Comparison of ENCODE assay signal across 16 cellular contexts in the genomic region with DNA sequence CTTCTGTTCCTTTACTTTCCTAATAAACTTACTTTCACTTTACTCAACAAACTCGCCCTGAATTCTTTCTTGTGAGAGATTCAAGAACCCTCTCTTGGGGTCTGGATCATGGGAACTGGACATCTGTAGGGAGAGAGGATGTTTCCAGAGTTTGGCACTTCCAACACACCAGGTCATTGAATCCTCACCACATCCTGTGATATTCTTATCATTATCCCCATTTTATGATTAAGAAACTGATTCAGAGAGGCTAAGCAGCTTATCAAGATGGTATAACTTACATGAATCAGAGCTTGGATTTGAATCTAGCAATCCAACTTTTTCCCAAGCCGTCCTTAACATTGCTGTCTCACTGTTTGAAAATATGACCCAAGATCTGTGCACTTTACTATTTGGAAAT. TPM values are rescaled to one million over a fixed set of nuclear protein-coding genes. Genes with fewer than 3 reads are reported as not detected.
DNase-seq lines count a peak whose midpoint lies in the region; ATAC-seq, FAIRE-seq and TF ChIP-seq lines count a peak whose summit lies in the region.
"Had no signal": no experiment of that assay in that cellular context is flagged by ENCODE, and none has a peak within 500 bp of the region (broad histone marks: within the 10 kb centered on the region; RNA-seq: fewer than 3 reads in every experiment).

No MANE protein-coding gene starts in this region.

- no peaks in the 10 kb centered on the region for H4K20me1 ChIP-seq in HCT116 (ENCODE audit: insufficient read depth)
- H4K20me1 ChIP-seq in OCI-LY7 (ENCODE audit: insufficient read depth, low read length): no peaks in the 10 kb centered on the region
- H4K20me1 ChIP-seq in GM12878 (ENCODE audit: control insufficient read depth, insufficient read depth): no peaks in the 10 kb centered on the region
- no peaks in the 10 kb centered on the region for H4K20me1 ChIP-seq in osteoblast (ENCODE audit: insufficient read depth, low read length)

- 39% methylated on average over 2 of the region's 2 CpGs for WGBS in GM12878 (ENCODE audit: insufficient coverage, insufficient replicate concordance, low lambda C conversion rate, missing lambda C conversion rate)

- TF ChIP-seq POLR2A in HCT116 (IDR thresholded peaks at IDR 0.05; ENCODE audit: borderline replicate concordance, extremely low read depth, insufficient read depth, insufficient read length) (no peak), GM12878 (IDR thresholded peaks at IDR 0.05; ENCODE audit: low read depth, low read length) (no peak)

- POLR2A ChIA-PET in HCT116 (lab: Charles Lee) (interaction anchor here (0.7 kb wide), 1 partner anchor 266 kb away, joined by 3 read pairs; the partner anchor contains the start of genes AK9 and FIG4), OCI-LY7 (lab: Charles Lee) (interaction anchor here (0.6 to 1.1 kb wide), 4 partner anchors 29 to 114 kb away, joined by 3 to 5 read pairs (median 3); no protein-coding TSS in a partner anchor), GM12878 (lab: Charles Lee) (no interaction called here)
- POLR2A ChIA-PET in naive thymus-derived CD8-positive, alpha-beta T cell (lab: Charles Lee): no interaction called here

- H3K4me3 ChIP-seq in HCT116 (replicated peaks in 1 of 2; ENCODE audit: low read depth in 1 of 2, low read length in 2 of 2) (no peak overlapping the region), OCI-LY7 (ENCODE audit: low read depth, low read length, poor library complexity, severe bottlenecking) (peak overlapping the region; percentile 24), GM12878 (no peak overlapping the region), osteoblast (ENCODE audit: insufficient read depth, low read length) (peak overlapping the region; percentile 43)
- H3K4me3 ChIP-seq: SJCRH30 had no signal

- no peak overlapping the region for H2AFZ ChIP-seq in HCT116 (ENCODE audit: low read depth, low read length, poor library complexity, severe bottlenecking)
- H2AFZ ChIP-seq in OCI-LY7 (ENCODE audit: low read length): peak overlapping the region; percentile 98
- H2AFZ ChIP-seq in GM12878 (ENCODE audit: control insufficient read depth, low read depth, low read length): peak overlapping the region; percentile 4; the same call in 1 of the 2 replicates
- H2AFZ ChIP-seq in osteoblast (ENCODE audit: low read length): peak overlapping the region; percentile 59

- H3K9me3 ChIP-seq in HCT116 (ENCODE audit: control insufficient read depth in 1 of 2, insufficient read depth in 1 of 2, low read depth in 1 of 2, low read length in 2 of 2) (no peaks in the 10 kb centered on the region), OCI-LY7 (ENCODE audit: low read length) (no peaks in the 10 kb centered on the region), GM12878 (replicated peaks; ENCODE audit: control insufficient read depth, insufficient read depth, low read length) (no peaks in the 10 kb centered on the region), osteoblast (ENCODE audit: low read depth, low read length) (no peaks in the 10 kb centered on the region)
- H3K9me3 ChIP-seq: SJCRH30 had no signal

- TF ChIP-seq EP300 in GM12878 (IDR thresholded peaks at IDR 0.05; ENCODE audit: borderline replicate concordance in 1 of 2, control insufficient read depth in 1 of 2, low read depth in 2 of 2, low read length in 2 of 2): no peak

- H3K36me3 ChIP-seq in HCT116 (ENCODE audit: control insufficient read depth in 1 of 2, insufficient read depth in 2 of 2, low read length in 2 of 2): no peaks in the 10 kb centered on the region
- H3K36me3 ChIP-seq in OCI-LY7 (ENCODE audit: insufficient read depth, low read length): no peaks in the 10 kb centered on the region
- no peaks in the 10 kb centered on the region for H3K36me3 ChIP-seq in GM12878 (ENCODE audit: control insufficient read depth in 2 of 2, insufficient read depth in 2 of 2, low read length in 1 of 2)
- no peaks in the 10 kb centered on the region for H3K36me3 ChIP-seq in osteoblast (ENCODE audit: insufficient read depth, low read length)
- H3K36me3 ChIP-seq: SJCRH30 had no signal

- intact Hi-C loops in HCT116 (cut with micrococcal nuclease) (no loop called here), OCI-LY7 (cut with micrococcal nuclease; ENCODE audit: unreplicated experiment) (no loop called here), GM12878 (cut with micrococcal nuclease; ENCODE audit: unreplicated experiment) (no loop called here)

- CTCF ChIA-PET in HCT116 (lab: Charles Lee) (no interaction called here), OCI-LY7 (lab: Charles Lee; ENCODE audit: unreplicated experiment) (no interaction called here), GM12878 (lab: Yijun Ruan, JAX) (interaction anchor here (0.6 kb wide), 1 partner anchor 225 kb away, joined by 3 read pairs; no protein-coding TSS in a partner anchor)

- in situ Hi-C loops in GM12878 (cut with MboI): no loop called here

- ATAC-seq in HCT116 (no peak), GM12878 (no peak), GM18519 (IDR thresholded peaks at IDR 0.05; ENCODE audit: low FRiP score, unreplicated experiment) (no peak), GM21723 (IDR thresholded peaks at IDR 0.05; ENCODE audit: unreplicated experiment) (no peak)
- no peak for ATAC-seq in naive thymus-derived CD8-positive, alpha-beta T cell

- H3K9ac ChIP-seq in HCT116 (ENCODE audit: low read length) (no peak overlapping the region), GM12878 (ENCODE audit: control insufficient read depth, insufficient read depth, low read length) (no peak overlapping the region)

- no peak overlapping the region for H3K27ac Mint-ChIP-seq in naive thymus-derived CD8-positive, alpha-beta T cell

- H3K27me3 ChIP-seq in HCT116 (ENCODE audit: insufficient read depth, low read length): no peaks in the 10 kb centered on the region
- H3K27me3 ChIP-seq in GM12878 (replicated peaks in 1 of 2; ENCODE audit: control insufficient read depth in 2 of 2, insufficient read depth in 2 of 2, low read length in 1 of 2): no peaks in the 10 kb centered on the region; a peak in 1 of 4 replicates
- H3K27me3 ChIP-seq in osteoblast (ENCODE audit: insufficient read depth, low read length): no peaks in the 10 kb centered on the region
- H3K27me3 ChIP-seq: SJCRH30 had no signal

- no peaks in the 10 kb centered on the region for H3K79me2 ChIP-seq in HCT116 (ENCODE audit: insufficient read depth, low read length)
- no peaks in the 10 kb centered on the region for H3K79me2 ChIP-seq in OCI-LY7 (ENCODE audit: insufficient read depth, low read depth, low read length)
- H3K79me2 ChIP-seq in GM12878 (ENCODE audit: control insufficient read depth, insufficient read depth, low read length): no peaks in the 10 kb centered on the region
- no peaks in the 10 kb centered on the region for H3K79me2 ChIP-seq in osteoblast (ENCODE audit: insufficient read depth, low read length)

- peaks cover 0 to 2% (median 0%) of the 10 kb centered on the region in 5 donors for H3K27me3 Mint-ChIP-seq in naive thymus-derived CD8-positive, alpha-beta T cell

- H3K9me3 Mint-ChIP-seq in naive thymus-derived CD8-positive, alpha-beta T cell: no peaks in the 10 kb centered on the region

- no peak for FAIRE-seq in GM12878 (lab: Jason Lieb, UNC)
- FAIRE-seq: H1 had no signal

- RAD21 ChIA-PET in HCT116 (lab: Charles Lee; ENCODE audit: low non-redundant PET in 1 of 2, low total read pairs in 2 of 2, uncharacterized antibody in 2 of 2, unreplicated experiment in 2 of 2) (no interaction called here), GM12878 (lab: Charles Lee; ENCODE audit: unreplicated experiment) (no interaction called here)

- H3K4me1 ChIP-seq in HCT116 (ENCODE audit: control insufficient read depth in 1 of 2, insufficient read depth in 2 of 2, low read length in 2 of 2) (peaks cover 0 to 11% of the 10 kb centered on the region in 2 experiments; a peak in 2 of 4 replicates), OCI-LY7 (ENCODE audit: insufficient read depth, low read length, poor library complexity, severe bottlenecking) (peaks cover 19% of the 10 kb centered on the region), GM12878 (ENCODE audit: control insufficient read depth, insufficient read depth, low read length) (no peaks in the 10 kb centered on the region), osteoblast (ENCODE audit: insufficient read depth, low read length) (peaks cover 5% of the 10 kb centered on the region)
- H3K4me1 ChIP-seq: SJCRH30 had no signal

- peak overlapping the region; percentile 33; the same call in 1 of the 2 replicates for H3K4me2 ChIP-seq in HCT116 (ENCODE audit: low read length)
- H3K4me2 ChIP-seq in OCI-LY7 (ENCODE audit: low read length): peak overlapping the region; percentile 55
- no peak overlapping the region for H3K4me2 ChIP-seq in GM12878 (ENCODE audit: control insufficient read depth, insufficient read depth)
- H3K4me2 ChIP-seq in osteoblast (ENCODE audit: insufficient read depth, low read length): peak overlapping the region; percentile 69

- peaks cover 0 to 4% (median 0%) of the 10 kb centered on the region in 4 donors for H3K4me1 Mint-ChIP-seq in naive thymus-derived CD8-positive, alpha-beta T cell

- H3K4me3 Mint-ChIP-seq in naive thymus-derived CD8-positive, alpha-beta T cell: no peak overlapping the region

- no peak overlapping the region for H3K27ac ChIP-seq in HCT116 (ENCODE audit: low read depth, low read length)
- no peak overlapping the region for H3K27ac ChIP-seq in OCI-LY7 (ENCODE audit: low read depth, low read length, poor library complexity, severe bottlenecking)
- H3K27ac ChIP-seq in GM12878 (ENCODE audit: control insufficient read depth, insufficient read depth): no peak overlapping the region
- no peak overlapping the region for H3K27ac ChIP-seq in osteoblast (ENCODE audit: low read depth, low read length)
- H3K27ac ChIP-seq: SJCRH30 had no signal

- TF ChIP-seq RAD21 in HCT116 (IDR thresholded peaks at IDR 0.05; ENCODE audit: low read depth): no peak
- TF ChIP-seq RAD21 in GM12878 (IDR thresholded peaks at IDR 0.05; ENCODE audit: insufficient read depth, low read depth, low read length): no peak

- no peaks in the 10 kb centered on the region for H3K36me3 Mint-ChIP-seq in naive thymus-derived CD8-positive, alpha-beta T cell

- DNase-seq in HCT116 (ENCODE audit: low read depth, low spot score): no peak
- no peak for DNase-seq in OCI-LY7 (ENCODE audit: low spot score)
- no peak for DNase-seq in GM12878 (ENCODE audit: low read depth, low spot score)
- no peak for DNase-seq in osteoblast (ENCODE audit: insufficient read length, low spot score, missing footprints)
- DNase-seq in naive thymus-derived CD8-positive, alpha-beta T cell: no peak
- DNase-seq in retina: no peak
- DNase-seq: NCI-H1092, NCI-H187, NCI-H446, NCI-H748 treated with DMSO at 0.1 percent for 48 hours, RPMI8226, SJCRH30, SW 1271 had no signal

- BruUV-seq in HCT116 (replicated peaks; lab: Mats Ljungman, UMichigan) (no TSS peak), OCI-LY7 (replicated peaks; lab: Mats Ljungman, UMichigan) (no TSS peak), GM12878 (replicated peaks; lab: Mats Ljungman, UMichigan) (no TSS peak)

- H3K9me2 ChIP-seq in HCT116 (ENCODE audit: insufficient read depth) (no peaks in the 10 kb centered on the region), OCI-LY7 (ENCODE audit: insufficient read depth, low read length) (no peaks in the 10 kb centered on the region)

- SMC1A ChIA-PET in GM12878 (lab: Charles Lee; ENCODE audit: uncharacterized antibody, unreplicated experiment): no interaction called here

- TF ChIP-seq CTCF in HCT116 (IDR thresholded peaks at IDR 0.05 in 2 of 3, conservative IDR thresholded peaks at IDR 0.05 in 1 of 3; ENCODE audit: borderline replicate concordance in 1 of 3, insufficient read depth in 1 of 3, low read depth in 2 of 3, low read length in 2 of 3): no peak
- TF ChIP-seq CTCF in OCI-LY7 (conservative IDR thresholded peaks at IDR 0.05; ENCODE audit: low read length): no peak
- TF ChIP-seq CTCF in GM12878 (IDR thresholded peaks at IDR 0.05 in 2 of 3, conservative IDR thresholded peaks at IDR 0.05 in 1 of 3; ENCODE audit: control insufficient read depth in 2 of 3, extremely low read depth in 1 of 3, insufficient read depth in 1 of 3, low read depth in 3 of 3, low read length in 3 of 3): no peak
- TF ChIP-seq CTCF in osteoblast (IDR thresholded peaks at IDR 0.05; ENCODE audit: extremely low read depth, low read depth, low read length): no peak

RNA-seq across cellular contexts. Expression of gene PPIL6, which starts 15.5 kb away (rescaled TPM):
- total RNA-seq in HCT116 (2021; ENCODE audit: unreplicated experiment) (3.3 TPM), OCI-LY7 (2022) (1.3 and 1.7 TPM in 2 replicates), GM12878 (2014; rRNA removed) (0.11 TPM in 1 of 2 replicates, not detected in the other), GM12878 (2014; rRNA removed; fragmentation: Illumina TruSeq; extraction: Trizol) (not detected in 2 replicates), GM12878 (2021) (0.37 TPM in 1 of 2 replicates, not detected in the other), osteoblast (5.3 and 5.8 TPM in 2 replicates)
- 1.5 and 1.8 TPM in 2 replicates for polyA plus RNA-seq in HCT116 (2012)
- total RNA-seq in OCI-LY7 (2014; rRNA removed; shearing (Covaris generic)): 0.15 and 1.6 TPM in 2 replicates
- total RNA-seq in GM12878 (2013; cell fraction: nucleolus; rRNA removed): 0.15 and 0.91 TPM in 2 replicates
- not detected for polyA plus RNA-seq in GM12878 (2011; ENCODE audit: low read depth)
- polyA plus RNA-seq in GM12878 (2011; rRNA removed) (not detected in 2 replicates), GM12878 (2014; fragmentation: Illumina TruSeq; extraction: Trizol) (0.01 TPM in 1 of 2 replicates, not detected in the other), GM12878 (2014; fragmentation: Nextera tagmentation; extraction: Ambion mirVana) (not detected), GM12878 (2014; rRNA removed) (0.12 TPM in 1 of 2 replicates, not detected in the other), GM12878 (2016; fragmentation: Nextera tagmentation; extraction: Ambion mirVana) (under 1 TPM; 0.17 to 0.26 TPM)
- polyA plus RNA-seq in GM12878 (2011; cell fraction: cytosol; rRNA removed): not detected in 2 replicates
- polyA plus RNA-seq in GM12878 (2011; cell fraction: nucleus; rRNA removed): not detected in 2 replicates
- polyA plus RNA-seq in GM12878 (2012): 0.09 and 0.13 TPM in 2 replicates
- not detected in 2 replicates for polyA minus RNA-seq in GM12878 (2011; rRNA and poly(A)+ RNA removed)
- not detected in 2 replicates for polyA minus RNA-seq in GM12878 (2011; cell fraction: cytosol; rRNA and poly(A)+ RNA removed)
- 0.12 TPM in 1 of 2 replicates, not detected in the other for polyA minus RNA-seq in GM12878 (2011; cell fraction: nucleus; rRNA and poly(A)+ RNA removed)
- 1 to 10 TPM in 1 of 2 experiments, under 1 TPM in 1; 0.66 to 1.3 TPM for total RNA-seq in naive thymus-derived CD8-positive, alpha-beta T cell
- polyA plus RNA-seq in naive thymus-derived CD8-positive, alpha-beta T cell: 1 to 10 TPM in 1 of 3 donors, under 1 TPM in 2; 0.25 to 1.7 (median 0.63) TPM

RNA-seq across cellular contexts. Expression of gene SMPD2, which starts 15.6 kb away (rescaled TPM):
- total RNA-seq in HCT116 (2021; ENCODE audit: unreplicated experiment) (14.7 TPM), OCI-LY7 (2022) (14.3 and 15.9 TPM in 2 replicates), GM12878 (2014; rRNA removed) (13.8 and 15.4 TPM in 2 replicates), GM12878 (2014; rRNA removed; fragmentation: Illumina TruSeq; extraction: Trizol) (8.1 and 9.7 TPM in 2 replicates), GM12878 (2021) (12.3 and 13.0 TPM in 2 replicates), osteoblast (14.8 and 15.0 TPM in 2 replicates)
- 10.0 and 11.4 TPM in 2 replicates for polyA plus RNA-seq in HCT116 (2012)
- total RNA-seq in OCI-LY7 (2014; rRNA removed; shearing (Covaris generic)): 18.4 and 24.4 TPM in 2 replicates
- total RNA-seq in GM12878 (2013; cell fraction: nucleolus; rRNA removed): 31.5 and 32.2 TPM in 2 replicates
- polyA plus RNA-seq in GM12878 (2011; ENCODE audit: low read depth): 3.3 TPM
- polyA plus RNA-seq in GM12878 (2011; rRNA removed) (6.4 and 9.0 TPM in 2 replicates), GM12878 (2014; fragmentation: Illumina TruSeq; extraction: Trizol) (10.4 and 13.4 TPM in 2 replicates), GM12878 (2014; fragmentation: Nextera tagmentation; extraction: Ambion mirVana) (under 1 TPM; 0.06 to 0.73 TPM), GM12878 (2014; rRNA removed) (13.2 and 15.3 TPM in 2 replicates), GM12878 (2016; fragmentation: Nextera tagmentation; extraction: Ambion mirVana) (1 to 10 TPM; 9.6 to 9.8 TPM)
- 8.1 and 11.7 TPM in 2 replicates for polyA plus RNA-seq in GM12878 (2011; cell fraction: cytosol; rRNA removed)
- polyA plus RNA-seq in GM12878 (2011; cell fraction: nucleus; rRNA removed): 26.4 and 36.8 TPM in 2 replicates
- polyA plus RNA-seq in GM12878 (2012): 5.8 and 8.2 TPM in 2 replicates
- polyA minus RNA-seq in GM12878 (2011; rRNA and poly(A)+ RNA removed): 27.6 TPM in 2 replicates
- polyA minus RNA-seq in GM12878 (2011; cell fraction: cytosol; rRNA and poly(A)+ RNA removed): 5.4 and 5.5 TPM in 2 replicates
- polyA minus RNA-seq in GM12878 (2011; cell fraction: nucleus; rRNA and poly(A)+ RNA removed): 41.6 and 46.8 TPM in 2 replicates
- total RNA-seq in naive thymus-derived CD8-positive, alpha-beta T cell: 10 to 100 TPM; 15.1 to 16.3 TPM
- polyA plus RNA-seq in naive thymus-derived CD8-positive, alpha-beta T cell: 1 to 10 TPM; 5.8 to 8.2 (median 6.7) TPM

RNA-seq across cellular contexts. Expression of gene MICAL1, which starts 30.6 kb away (rescaled TPM):
- total RNA-seq in HCT116 (2021; ENCODE audit: unreplicated experiment) (23.9 TPM), OCI-LY7 (2022) (101 and 108 TPM in 2 replicates), GM12878 (2014; rRNA removed) (46.9 and 48.6 TPM in 2 replicates), GM12878 (2014; rRNA removed; fragmentation: Illumina TruSeq; extraction: Trizol) (25.6 and 27.0 TPM in 2 replicates), GM12878 (2021) (59.8 and 62.8 TPM in 2 replicates), osteoblast (26.1 and 28.0 TPM in 2 replicates)
- polyA plus RNA-seq in HCT116 (2012): 18.8 TPM in 2 replicates
- total RNA-seq in OCI-LY7 (2014; rRNA removed; shearing (Covaris generic)): 69.2 and 79.5 TPM in 2 replicates
- total RNA-seq in GM12878 (2013; cell fraction: nucleolus; rRNA removed): 203 and 235 TPM in 2 replicates
- polyA plus RNA-seq in GM12878 (2011; ENCODE audit: low read depth): 24.9 TPM
- polyA plus RNA-seq in GM12878 (2011; rRNA removed) (42.3 and 61.9 TPM in 2 replicates), GM12878 (2014; fragmentation: Illumina TruSeq; extraction: Trizol) (27.6 and 38.0 TPM in 2 replicates), GM12878 (2014; fragmentation: Nextera tagmentation; extraction: Ambion mirVana) (1 to 10 TPM in 1 of 2 experiments, under 1 TPM in 1; 0.32 to 1.3 TPM), GM12878 (2014; rRNA removed) (71.6 and 75.5 TPM in 2 replicates), GM12878 (2016; fragmentation: Nextera tagmentation; extraction: Ambion mirVana) (10 to 100 TPM; 44.2 to 46.4 TPM)
- polyA plus RNA-seq in GM12878 (2011; cell fraction: cytosol; rRNA removed): 48.3 and 66.9 TPM in 2 replicates
- polyA plus RNA-seq in GM12878 (2011; cell fraction: nucleus; rRNA removed): 740 and 754 TPM in 2 replicates
- polyA plus RNA-seq in GM12878 (2012): 50.6 and 61.2 TPM in 2 replicates
- 32.8 and 51.6 TPM in 2 replicates for polyA minus RNA-seq in GM12878 (2011; rRNA and poly(A)+ RNA removed)
- polyA minus RNA-seq in GM12878 (2011; cell fraction: cytosol; rRNA and poly(A)+ RNA removed): 22.6 and 22.9 TPM in 2 replicates
- 82.2 and 98.7 TPM in 2 replicates for polyA minus RNA-seq in GM12878 (2011; cell fraction: nucleus; rRNA and poly(A)+ RNA removed)
- total RNA-seq in naive thymus-derived CD8-positive, alpha-beta T cell: 10 to 100 TPM; 56.5 to 60.1 TPM
- polyA plus RNA-seq in naive thymus-derived CD8-positive, alpha-beta T cell: 10 to 100 TPM in 2 of 3 donors, 1 to 10 TPM in 1; 8.9 to 13.8 (median 13.2) TPM

RNA-seq across cellular contexts. Expression of gene CD164, which starts 42.7 kb away (rescaled TPM):
- 171 TPM for total RNA-seq in HCT116 (2021; ENCODE audit: unreplicated experiment)
- 93.0 and 99.1 TPM in 2 replicates for polyA plus RNA-seq in HCT116 (2012)
- total RNA-seq in OCI-LY7 (2014; rRNA removed; shearing (Covaris generic)): 36.9 and 48.7 TPM in 2 replicates
- 107 and 115 TPM in 2 replicates for total RNA-seq in OCI-LY7 (2022)
- 161 TPM in 2 replicates for total RNA-seq in GM12878 (2013; cell fraction: nucleolus; rRNA removed)
- total RNA-seq in GM12878 (2014; rRNA removed): 159 and 192 TPM in 2 replicates
- 146 and 148 TPM in 2 replicates for total RNA-seq in GM12878 (2014; rRNA removed; fragmentation: Illumina TruSeq; extraction: Trizol)
- total RNA-seq in GM12878 (2021): 186 and 199 TPM in 2 replicates
- polyA plus RNA-seq in GM12878 (2011; ENCODE audit: low read depth): 77.0 TPM
- 447 and 530 TPM in 2 replicates for polyA plus RNA-seq in GM12878 (2011; rRNA removed)
- polyA plus RNA-seq in GM12878 (2011; cell fraction: cytosol; rRNA removed): 179 and 184 TPM in 2 replicates
- 132 and 162 TPM in 2 replicates for polyA plus RNA-seq in GM12878 (2011; cell fraction: nucleus; rRNA removed)
- 176 TPM in 2 replicates for polyA plus RNA-seq in GM12878 (2012)
- polyA plus RNA-seq in GM12878 (2014; fragmentation: Illumina TruSeq; extraction: Trizol): 223 and 232 TPM in 2 replicates
- polyA plus RNA-seq in GM12878 (2014; fragmentation: Nextera tagmentation; extraction: Ambion mirVana): 100 to 1,000 TPM; 145 to 229 TPM
- 134 and 154 TPM in 2 replicates for polyA plus RNA-seq in GM12878 (2014; rRNA removed)
- polyA plus RNA-seq in GM12878 (2016; fragmentation: Nextera tagmentation; extraction: Ambion mirVana): 100 to 1,000 TPM; 237 to 247 TPM
- polyA minus RNA-seq in GM12878 (2011; rRNA and poly(A)+ RNA removed): 232 and 238 TPM in 2 replicates
- 184 and 201 TPM in 2 replicates for polyA minus RNA-seq in GM12878 (2011; cell fraction: cytosol; rRNA and poly(A)+ RNA removed)
- 123 and 186 TPM in 2 replicates for polyA minus RNA-seq in GM12878 (2011; cell fraction: nucleus; rRNA and poly(A)+ RNA removed)
- 211 and 222 TPM in 2 replicates for total RNA-seq in osteoblast
- 100 to 1,000 TPM; 175 to 180 TPM for total RNA-seq in naive thymus-derived CD8-positive, alpha-beta T cell
- polyA plus RNA-seq in naive thymus-derived CD8-positive, alpha-beta T cell: 100 to 1,000 TPM; 159 to 209 (median 198) TPM

RNA-seq across cellular contexts. Expression of gene ZBTB24, which starts 58.1 kb away (rescaled TPM):
- total RNA-seq in HCT116 (2021; ENCODE audit: unreplicated experiment) (11.3 TPM), OCI-LY7 (2022) (15.8 and 17.0 TPM in 2 replicates), GM12878 (2014; rRNA removed) (14.7 and 17.9 TPM in 2 replicates), GM12878 (2014; rRNA removed; fragmentation: Illumina TruSeq; extraction: Trizol) (17.7 and 17.8 TPM in 2 replicates), GM12878 (2021) (11.9 and 12.4 TPM in 2 replicates), osteoblast (8.7 and 10.9 TPM in 2 replicates)
- polyA plus RNA-seq in HCT116 (2012): 2.8 and 3.7 TPM in 2 replicates
- total RNA-seq in OCI-LY7 (2014; rRNA removed; shearing (Covaris generic)): 13.7 and 15.3 TPM in 2 replicates
- total RNA-seq in GM12878 (2013; cell fraction: nucleolus; rRNA removed): 23.8 and 24.7 TPM in 2 replicates
- 4.5 TPM for polyA plus RNA-seq in GM12878 (2011; ENCODE audit: low read depth)
- polyA plus RNA-seq in GM12878 (2011; rRNA removed) (7.3 and 7.8 TPM in 2 replicates), GM12878 (2014; fragmentation: Illumina TruSeq; extraction: Trizol) (12.1 and 13.3 TPM in 2 replicates), GM12878 (2014; fragmentation: Nextera tagmentation; extraction: Ambion mirVana) (1 to 10 TPM; 2.9 to 3.0 TPM), GM12878 (2014; rRNA removed) (7.4 and 7.6 TPM in 2 replicates), GM12878 (2016; fragmentation: Nextera tagmentation; extraction: Ambion mirVana) (1 to 10 TPM; 8.1 to 9.0 TPM)
- 4.8 and 5.3 TPM in 2 replicates for polyA plus RNA-seq in GM12878 (2011; cell fraction: cytosol; rRNA removed)
- 6.2 and 6.4 TPM in 2 replicates for polyA plus RNA-seq in GM12878 (2011; cell fraction: nucleus; rRNA removed)
- 5.6 and 6.4 TPM in 2 replicates for polyA plus RNA-seq in GM12878 (2012)
- 8.6 and 9.3 TPM in 2 replicates for polyA minus RNA-seq in GM12878 (2011; rRNA and poly(A)+ RNA removed)
- 4.5 and 4.8 TPM in 2 replicates for polyA minus RNA-seq in GM12878 (2011; cell fraction: cytosol; rRNA and poly(A)+ RNA removed)
- 4.8 and 7.1 TPM in 2 replicates for polyA minus RNA-seq in GM12878 (2011; cell fraction: nucleus; rRNA and poly(A)+ RNA removed)
- 10 to 100 TPM; 21.1 to 24.7 TPM for total RNA-seq in naive thymus-derived CD8-positive, alpha-beta T cell
- 1 to 10 TPM; 6.6 to 8.8 (median 8.2) TPM for polyA plus RNA-seq in naive thymus-derived CD8-positive, alpha-beta T cell

Comparison
In these comparisons a context has a peak if more than half of its experiments do, and no peak if none do; other contexts are left out.
1. H3K4me3 ChIP-seq: peak in OCI-LY7 (single experiment) and osteoblast (single experiment); none in HCT116 (0 of 2) and GM12878 (single experiment).
2. POLR2A ChIA-PET loops: an anchor here in HCT116 (0.7 kb wide) and OCI-LY7 (0.6 to 1.1 kb wide); none called in GM12878 and naive thymus-derived CD8-positive, alpha-beta T cell.